22 cellular contexts compared by ENCODE assay signal in the genomic region with DNA sequence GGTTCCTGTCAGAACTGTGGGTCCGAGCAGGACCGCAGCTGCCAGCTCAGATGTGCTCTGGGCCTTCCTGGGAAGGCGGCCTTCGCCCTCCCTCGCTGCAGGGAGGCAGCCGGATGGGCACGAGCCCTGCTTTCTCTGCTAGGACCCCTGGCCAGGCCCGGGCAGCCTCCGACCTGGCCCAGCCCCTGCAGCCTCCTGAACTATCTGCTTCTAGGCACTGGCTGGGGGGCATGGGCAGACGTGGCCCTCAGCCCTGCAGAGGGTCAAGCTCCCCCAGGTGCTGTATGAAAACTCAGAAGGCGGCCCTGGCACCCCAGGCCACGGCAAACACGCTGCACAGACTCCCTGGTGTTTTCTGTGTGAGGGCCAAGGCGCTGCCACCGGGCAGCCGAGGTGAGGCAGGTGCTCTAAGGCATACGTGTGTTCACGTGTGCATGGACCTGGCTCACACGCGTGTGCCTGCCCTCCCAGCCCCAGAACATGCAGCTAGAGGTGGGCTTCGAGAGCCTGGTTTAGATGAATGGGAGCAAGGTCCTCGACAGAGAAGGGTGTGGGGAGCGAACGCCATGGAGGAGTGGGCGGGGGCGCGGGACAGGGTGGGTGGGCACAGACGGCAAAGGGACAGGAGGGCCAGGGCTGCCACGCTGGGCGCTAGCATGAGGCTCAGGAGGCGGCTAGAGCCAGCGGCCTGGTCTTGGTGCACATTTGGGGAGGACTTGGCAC. TPM values are rescaled to one million over a fixed set of nuclear protein-coding genes. Genes with fewer than 3 reads are reported as not detected.
DNase-seq lines count a peak whose midpoint lies in the region; ATAC-seq, FAIRE-seq and TF ChIP-seq lines count a peak whose summit lies in the region.
"Had no signal": no experiment of that assay in that cellular context is flagged by ENCODE, and none has a peak within 500 bp of the region (broad histone marks: within the 10 kb centered on the region; RNA-seq: fewer than 3 reads in every experiment).

No MANE protein-coding gene starts in this region.

- no peaks in the 10 kb centered on the region for H3K36me3 Mint-ChIP-seq in T-helper 2 cell treated with Interferon-gamma antibody and Interleukin-4, amounts not matched to agents 5 μg/mL and 100 μg/mL, for 36 hours (ENCODE audit: low read depth)
- H3K36me3 Mint-ChIP-seq: CD4-positive, alpha-beta memory T cell had no signal

- H3K27ac ChIP-seq in BLaER1: peak overlapping the region; percentile 55; the same call in 1 of the 2 replicates
- H3K27ac ChIP-seq in HUES6 (ENCODE audit: low read depth, low read length): no peak overlapping the region
- H3K27ac ChIP-seq in kidney (ENCODE audit: low read depth in 2 of 2, low read length in 2 of 2): no peak overlapping the region
- H3K27ac ChIP-seq: SJSA1 had no signal

- no peak for TF ChIP-seq CTCF in kidney (IDR thresholded peaks at IDR 0.05; ENCODE audit: borderline replicate concordance, extremely low read depth, insufficient read depth)

- H3K9ac ChIP-seq in BLaER1 (peak overlapping the region; percentile 48; the same call in 1 of the 2 replicates), HUES6 (ENCODE audit: low read length) (peak overlapping the region; percentile 7), kidney (ENCODE audit: low read length in 2 of 2) (no peak overlapping the region)

- H3K4me1 ChIP-seq in BLaER1: peaks cover 62% of the 10 kb centered on the region
- peaks cover 6% of the 10 kb centered on the region; the same call in 1 of the 2 replicates for H3K4me1 ChIP-seq in HUES6 (ENCODE audit: control insufficient read depth, insufficient read depth, low read length)
- H3K4me1 ChIP-seq in kidney (ENCODE audit: control insufficient read depth in 1 of 2, insufficient read depth in 1 of 2, low read depth in 1 of 2, low read length in 2 of 2): no peaks in the 10 kb centered on the region

- H3K27ac Mint-ChIP-seq in T-helper 2 cell treated with Interferon-gamma antibody and Interleukin-4, amounts not matched to agents 5 μg/mL and 100 μg/mL, for 36 hours: no peak overlapping the region
- H3K27ac Mint-ChIP-seq: CD4-positive, alpha-beta memory T cell had no signal

- FAIRE-seq in kidney (lab: Jason Lieb, UNC): no peak
- FAIRE-seq: A204.1, G401.6, H54 had no signal

- intact Hi-C loops in kidney (cut with DNase I): no loop called here

- peak overlapping the region; percentile 95; the same call in 1 of the 2 replicates for H3K4me2 ChIP-seq in BLaER1

- DNase-seq in kidney (peak; percentile 70), retina (peak; percentile 1), occipital lobe (lab: John Stamatoyannopoulos, UW) (no peak)
- DNase-seq in T-helper 2 cell treated with Interferon-gamma antibody and Interleukin-4, amounts not matched to agents 5 μg/mL and 100 μg/mL, for 36 hours (ENCODE audit: low spot score): no peak
- DNase-seq: C1 segment of cervical spinal cord; Caco-2; CD4-positive, alpha-beta memory T cell; KG1; MG63; NCI-H2029; NCI-H446; NCI-H524 treated with DMSO at 0.1 percent for 48 hours; NK-92 treated with Interleukin-12 subunit alpha and Interleukin-12 subunit beta, amount 100 ng/mL, for 24 hours; PC-3 had no signal

- no peak overlapping the region for H3K4me3 ChIP-seq in BLaER1
- no peak overlapping the region for H3K4me3 ChIP-seq in HUES6 (ENCODE audit: low read depth, low read length)
- H3K4me3 ChIP-seq in kidney (ENCODE audit: low read length in 2 of 2): no peak overlapping the region
- H3K4me3 ChIP-seq: MG63, SJSA1 had no signal

- H3K36me3 ChIP-seq in BLaER1 (peaks cover 52% of the 10 kb centered on the region), HUES6 (ENCODE audit: control insufficient read depth, insufficient read depth, low read length) (peaks cover 10% of the 10 kb centered on the region), kidney (ENCODE audit: control insufficient read depth in 1 of 2, insufficient read depth in 2 of 2, low read length in 2 of 2) (no peaks in the 10 kb centered on the region)

- no peaks in the 10 kb centered on the region for H3K9me3 ChIP-seq in BLaER1
- H3K9me3 ChIP-seq in HUES6 (ENCODE audit: control insufficient read depth, insufficient read depth, low read depth, low read length): no peaks in the 10 kb centered on the region
- no peaks in the 10 kb centered on the region for H3K9me3 ChIP-seq in kidney (ENCODE audit: control insufficient read depth in 1 of 2, low read length in 2 of 2)
- H3K9me3 ChIP-seq: Caco-2, MG63 had no signal

- H3K27me3 ChIP-seq in BLaER1 (no peaks in the 10 kb centered on the region), HUES6 (ENCODE audit: control insufficient read depth, insufficient read depth, low read length) (no peaks in the 10 kb centered on the region)
- H3K27me3 ChIP-seq: MG63, SJSA1 had no signal

- H3K4me1 Mint-ChIP-seq in T-helper 2 cell treated with Interferon-gamma antibody and Interleukin-4, amounts not matched to agents 5 μg/mL and 100 μg/mL, for 36 hours (ENCODE audit: low read depth): no peaks in the 10 kb centered on the region
- H3K4me1 Mint-ChIP-seq: CD4-positive, alpha-beta memory T cell had no signal

- ATAC-seq in HG02798 (IDR thresholded peaks at IDR 0.05; ENCODE audit: poor library complexity, unreplicated experiment): no peak
- ATAC-seq: PC-3, Right ventricle myocardium inferior had no signal

- no peaks in the 10 kb centered on the region for H3K9me3 Mint-ChIP-seq in T-helper 2 cell treated with Interferon-gamma antibody and Interleukin-4, amounts not matched to agents 5 μg/mL and 100 μg/mL, for 36 hours

- H3K4me3 Mint-ChIP-seq in T-helper 2 cell treated with Interferon-gamma antibody and Interleukin-4, amounts not matched to agents 5 μg/mL and 100 μg/mL, for 36 hours: no peak overlapping the region
- H3K4me3 Mint-ChIP-seq: CD4-positive, alpha-beta memory T cell had no signal

- H3K27me3 Mint-ChIP-seq in T-helper 2 cell treated with Interferon-gamma antibody and Interleukin-4, amounts not matched to agents 5 μg/mL and 100 μg/mL, for 36 hours (ENCODE audit: low read depth): no peaks in the 10 kb centered on the region
- H3K27me3 Mint-ChIP-seq: CD4-positive, alpha-beta memory T cell had no signal

- peaks cover 49% of the 10 kb centered on the region for H4K20me1 ChIP-seq in BLaER1

RNA-seq across cellular contexts. Expression of a gene that starts 4.3 kb away (rescaled TPM):
- total RNA-seq in kidney (22.3 TPM), occipital lobe (47.7 TPM)
- polyA plus RNA-seq in kidney (ENCODE audit: insufficient read depth, low read depth, low replicate concordance): 6.8 TPM

RNA-seq across cellular contexts. Expression of a gene that starts 18.0 kb away (rescaled TPM):
- 22.3 TPM for total RNA-seq in kidney
- 13.8 TPM for polyA plus RNA-seq in kidney (ENCODE audit: insufficient read depth, low read depth, low replicate concordance)
- 12.2 TPM for total RNA-seq in occipital lobe

Comparison
In these comparisons a context has a peak if more than half of its experiments do, and no peak if none do; other contexts are left out.
1. H3K9ac ChIP-seq: peak in BLaER1 (single experiment) and HUES6 (single experiment); none in kidney (0 of 2).
2. DNase-seq: peak in kidney (single experiment) and retina (single experiment); none in occipital lobe (single experiment) and T-helper 2 cell treated with Interferon-gamma antibody and Interleukin-4, amounts not matched to agents 5 μg/mL and 100 μg/mL, for 36 hours (single experiment).